ENCODE assay signal across 11 cellular contexts in the genomic region with DNA sequence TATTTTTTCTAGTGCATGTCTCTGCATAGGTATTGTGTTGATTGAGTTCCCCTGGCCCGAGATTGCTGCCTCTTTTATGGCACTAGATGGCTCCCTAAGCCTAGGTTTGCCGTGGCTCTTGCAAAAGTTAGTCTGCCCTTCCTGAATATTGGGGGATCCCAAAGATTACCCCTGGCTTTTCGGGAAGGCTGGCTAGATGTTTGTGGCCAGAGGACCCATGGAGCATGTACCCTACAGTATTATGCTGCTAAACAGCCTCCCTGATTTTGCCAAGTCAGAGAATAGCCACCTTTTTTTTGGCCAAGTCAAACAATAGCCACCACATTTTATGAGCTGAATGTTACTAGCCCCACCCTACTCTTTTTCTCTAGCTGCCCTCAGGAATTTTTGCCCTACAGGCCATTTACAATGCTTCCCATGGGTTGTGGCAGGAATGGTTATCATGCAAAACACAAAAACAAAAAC.
DNase-seq lines count a peak whose midpoint lies in the region; ATAC-seq and TF ChIP-seq lines count a peak whose summit lies in the region.
"Had no signal": no experiment of that assay in that cellular context is flagged by ENCODE, and none has a peak within 500 bp of the region (broad histone marks: within the 10 kb centered on the region; RNA-seq: fewer than 3 reads in every experiment).

No MANE protein-coding gene starts in this region.

- H3K14ac ChIP-seq in mesenchymal stem cell (ENCODE audit: low read length in 2 of 2), result no peak overlapping the region

- H3K4me2 ChIP-seq in KMS-11 (no peak overlapping the region), mesenchymal stem cell (ENCODE audit: low read length, poor library complexity, severe bottlenecking) (no peak overlapping the region)

- no peaks in the 10 kb centered on the region for H3K36me3 ChIP-seq in KMS-11 (ENCODE audit: insufficient read depth)
- no peaks in the 10 kb centered on the region for H3K36me3 ChIP-seq in mesenchymal stem cell (ENCODE audit: control insufficient read depth in 1 of 2, insufficient read depth in 2 of 2, low read depth in 1 of 2, low read length in 2 of 2)
- H3K36me3 ChIP-seq: thyroid gland had no signal

- no peak overlapping the region for H2AK5ac ChIP-seq in mesenchymal stem cell (ENCODE audit: low read length, severe bottlenecking)

- H3K27me3 ChIP-seq in KMS-11 (ENCODE audit: insufficient read depth, low read depth) (no peaks in the 10 kb centered on the region), mesenchymal stem cell (ENCODE audit: control insufficient read depth in 1 of 2, insufficient read depth in 1 of 2, low read length in 2 of 2) (no peaks in the 10 kb centered on the region)
- H3K27me3 ChIP-seq: thyroid gland had no signal

- no peak overlapping the region for H2BK12ac ChIP-seq in mesenchymal stem cell (ENCODE audit: low read length in 2 of 2)

- H3K18ac ChIP-seq in mesenchymal stem cell (ENCODE audit: low read depth in 1 of 2, low read length in 2 of 2), result no peak overlapping the region

- no peak overlapping the region for H4K8ac ChIP-seq in mesenchymal stem cell (ENCODE audit: low read length)

- no peak overlapping the region for H3K4ac ChIP-seq in mesenchymal stem cell (ENCODE audit: low read depth in 1 of 2, low read length in 2 of 2)

- DNase-seq in ELF-1 (ENCODE audit: low read depth, low spot score), result peak; percentile 84
- DNase-seq in astrocyte of the hippocampus (ENCODE audit: low read depth, low spot score), result peak; percentile 48
- DNase-seq in mesenchymal stem cell, result peak; percentile 10
- no peak for DNase-seq in pons (ENCODE audit: low spot score)
- DNase-seq in occipital lobe (lab: John Stamatoyannopoulos, UW), result no peak
- DNase-seq: thyroid gland had no signal

- H3K4me3 ChIP-seq in KMS-11 (IDR thresholded peaks at IDR 0.05; ENCODE audit: insufficient read depth, low read depth, low read length) (no peak overlapping the region), mesenchymal stem cell (ENCODE audit: insufficient read depth in 1 of 2, low read depth in 1 of 2, low read length in 2 of 2) (no peak overlapping the region)
- H3K4me3 ChIP-seq: skin epidermis, thyroid gland had no signal

- H3K27ac ChIP-seq in KMS-11 (no peak overlapping the region), mesenchymal stem cell (ENCODE audit: low read length, poor library complexity, severe bottlenecking) (no peak overlapping the region)
- H3K27ac ChIP-seq: skin epidermis, thyroid gland had no signal

- no peaks in the 10 kb centered on the region for H4K20me1 ChIP-seq in KMS-11 (ENCODE audit: insufficient read depth)

- H3K23ac ChIP-seq in mesenchymal stem cell (ENCODE audit: low read length in 2 of 2), result no peak overlapping the region

- no peak for ATAC-seq in GM18861 (IDR thresholded peaks at IDR 0.05; ENCODE audit: unreplicated experiment)
- ATAC-seq in HG02840 (IDR thresholded peaks at IDR 0.05; ENCODE audit: low FRiP score, unreplicated experiment), result no peak
- ATAC-seq: Right ventricle myocardium inferior had no signal

- H2BK5ac ChIP-seq in mesenchymal stem cell (ENCODE audit: low read depth, low read length, poor library complexity, severe bottlenecking), result no peak overlapping the region

- no peak overlapping the region for H2BK120ac ChIP-seq in mesenchymal stem cell (ENCODE audit: low read depth, low read length)

- peak; percentile 21; the same call in 1 of the 2 replicates for TF ChIP-seq CTCF in KMS-11 (conservative IDR thresholded peaks at IDR 0.05; ENCODE audit: low read depth, low read length)

- no peaks in the 10 kb centered on the region for H3K79me2 ChIP-seq in KMS-11 (ENCODE audit: insufficient read depth, low read depth)

- H3K9ac ChIP-seq in KMS-11 (no peak overlapping the region), mesenchymal stem cell (ENCODE audit: low read length) (no peak overlapping the region)

- H3K4me1 ChIP-seq in KMS-11 (ENCODE audit: low read depth, poor library complexity, severe bottlenecking) (no peaks in the 10 kb centered on the region), mesenchymal stem cell (ENCODE audit: control insufficient read depth, insufficient read depth, low read depth, low read length) (no peaks in the 10 kb centered on the region)
- H3K4me1 ChIP-seq: thyroid gland had no signal

- H2AFZ ChIP-seq in KMS-11 (ENCODE audit: low read depth), result no peak overlapping the region
- H2AFZ ChIP-seq in mesenchymal stem cell (ENCODE audit: low read depth, low read length), result no peak overlapping the region

- no peak overlapping the region for H4K91ac ChIP-seq in mesenchymal stem cell (ENCODE audit: low read length)

- no peak overlapping the region for H2BK15ac ChIP-seq in mesenchymal stem cell (ENCODE audit: low read depth, poor library complexity, severe bottlenecking)

- no peaks in the 10 kb centered on the region for H3K79me1 ChIP-seq in mesenchymal stem cell (replicated peaks; ENCODE audit: low read length, poor library complexity, severe bottlenecking)

- H3K9me3 ChIP-seq in mesenchymal stem cell (ENCODE audit: control insufficient read depth, low read length), result peaks cover 9% of the 10 kb centered on the region
- H3K9me3 ChIP-seq: thyroid gland had no signal

- 14% methylated on average over 3 of the region's 3 CpGs for WGBS in mesenchymal stem cell

Comparison
In these comparisons a context has a peak if more than half of its experiments do, and no peak if none do; other contexts are left out.
1. DNase-seq: peak in ELF-1 (single experiment), astrocyte of the hippocampus (single experiment) and mesenchymal stem cell (single experiment); none in pons (single experiment) and occipital lobe (single experiment).